26 cellular contexts compared by ENCODE assay signal in the genomic region with DNA sequence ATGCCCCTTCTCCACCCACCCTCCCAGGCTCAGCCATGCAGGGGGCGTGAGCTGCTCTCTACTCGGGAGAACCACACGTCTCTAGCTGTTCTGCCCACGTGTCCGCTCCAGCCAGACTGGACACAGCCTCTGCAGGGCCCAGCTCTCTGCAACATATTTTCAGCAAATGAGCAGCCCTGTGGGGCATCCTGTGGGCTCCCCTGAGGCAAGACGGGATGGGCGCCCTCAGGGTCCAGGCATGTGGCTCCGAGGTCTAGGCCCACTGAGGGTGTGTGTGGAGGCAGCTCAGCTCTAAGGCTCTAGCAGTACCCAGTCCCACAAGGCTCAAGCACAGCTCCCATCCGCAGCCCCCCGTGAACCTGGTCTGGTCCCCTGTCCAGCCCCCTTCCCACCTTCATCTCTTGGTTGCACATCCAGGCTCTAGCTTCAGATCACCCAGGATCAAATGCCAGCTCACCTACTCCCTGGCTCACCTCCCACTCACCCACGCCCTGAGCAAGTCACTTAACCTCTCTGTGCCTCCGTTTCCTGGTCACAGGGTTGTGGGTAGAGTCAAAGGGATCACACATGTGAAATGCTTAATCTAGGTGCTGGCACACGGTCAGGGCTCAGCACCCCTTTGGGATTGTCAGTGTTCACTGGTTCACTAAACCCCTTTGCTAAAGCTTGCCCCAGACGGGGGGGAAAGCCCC. TPM values are rescaled to one million over a fixed set of nuclear protein-coding genes. Genes with fewer than 3 reads are reported as not detected.
DNase-seq lines count a peak whose midpoint lies in the region; ATAC-seq and TF ChIP-seq lines count a peak whose summit lies in the region.
"Had no signal": no experiment of that assay in that cellular context is flagged by ENCODE, and none has a peak within 500 bp of the region (broad histone marks: within the 10 kb centered on the region; RNA-seq: fewer than 3 reads in every experiment).

No MANE protein-coding gene starts in this region.

- H3K4me1 ChIP-seq in CD4-positive, alpha-beta memory T cell (ENCODE audit: insufficient read depth, low read length) = peaks cover 44% of the 10 kb centered on the region
- peaks cover 0 to 11% of the 10 kb centered on the region in 2 donors for H3K4me1 ChIP-seq in neuronal stem cell (ENCODE audit: control insufficient read depth in 2 of 2, insufficient read depth in 1 of 2, low read depth in 1 of 2, low read length in 2 of 2)
- H3K4me1 ChIP-seq: gastrocnemius medialis, psoas muscle had no signal

- no peaks in the 10 kb centered on the region for H3K9me3 ChIP-seq in CD4-positive, alpha-beta memory T cell (ENCODE audit: control insufficient read depth in 1 of 2, low read length in 2 of 2)
- H3K9me3 ChIP-seq in neuronal stem cell (replicated peaks in 1 of 2; ENCODE audit: control insufficient read depth in 2 of 2, insufficient read depth in 1 of 2, low read depth in 1 of 2, low read length in 2 of 2) = no peaks in the 10 kb centered on the region
- H3K9me3 ChIP-seq: gastrocnemius medialis, MG63, psoas muscle, suprapubic skin had no signal

- ATAC-seq in activated naive CD4-positive, alpha-beta T cell treated with anti-CD3 and anti-CD28 coated beads, Interleukin-2, amount 50 U/mL, for 72 hours = peak; percentile 68 to 75
- ATAC-seq: gastrocnemius medialis, left lobe of liver, PC-3, Right ventricle myocardium inferior had no signal

- no peaks in the 10 kb centered on the region for H3K9me3 Mint-ChIP-seq in activated naive CD4-positive, alpha-beta T cell treated with anti-CD3 and anti-CD28 coated beads, Interleukin-2, amount 50 U/mL, for 72 hours
- H3K9me3 Mint-ChIP-seq in activated naive CD4-positive, alpha-beta T cell treated with anti-CD3 and anti-CD28 coated beads, Interleukin-2, amount 10 ng/mL, durations not matched to agents 7 days and 5 days = peaks cover 6% of the 10 kb centered on the region
- H3K9me3 Mint-ChIP-seq in CD4-positive, alpha-beta memory T cell = peaks cover 0 to 2% (median 0%) of the 10 kb centered on the region in 8 donors
- H3K9me3 Mint-ChIP-seq in chondrocyte (ENCODE audit: low read depth) = peaks cover 3% of the 10 kb centered on the region
- H3K9me3 Mint-ChIP-seq: activated T-helper 1 cell treated with anti-CD3 and anti-CD28 coated beads, Interleukin-12 subunit alpha, Interleukin-12 subunit beta, Interleukin-2, Interleukin-4 antibody, amounts not matched to agents 30 ng/mL and 10 ng/mL and 1 ng/mL, durations not matched to agents 14 hours and 24 hours and 36 hours had no signal

- H3K27ac Mint-ChIP-seq in activated naive CD4-positive, alpha-beta T cell treated with anti-CD3 and anti-CD28 coated beads, Interleukin-2, amount 50 U/mL, for 72 hours = peak overlapping the region in 1 of 2 donors; percentile 70
- no peak overlapping the region for H3K27ac Mint-ChIP-seq in activated naive CD4-positive, alpha-beta T cell treated with anti-CD3 and anti-CD28 coated beads, Interleukin-2, amount 10 ng/mL, durations not matched to agents 7 days and 5 days
- peak overlapping the region in 6 of 7 donors; percentile 5 to 90 (median 58) for H3K27ac Mint-ChIP-seq in CD4-positive, alpha-beta memory T cell
- H3K27ac Mint-ChIP-seq in chondrocyte (ENCODE audit: unreplicated experiment) = no peak overlapping the region
- H3K27ac Mint-ChIP-seq: activated T-helper 1 cell treated with anti-CD3 and anti-CD28 coated beads, Interleukin-12 subunit alpha, Interleukin-12 subunit beta, Interleukin-2, Interleukin-4 antibody, amounts not matched to agents 30 ng/mL and 10 ng/mL and 1 ng/mL, durations not matched to agents 14 hours and 24 hours and 36 hours had no signal

- peaks cover 22% of the 10 kb centered on the region for H3K27me3 Mint-ChIP-seq in activated naive CD4-positive, alpha-beta T cell treated with anti-CD3 and anti-CD28 coated beads, Interleukin-2, amount 10 ng/mL, durations not matched to agents 7 days and 5 days
- no peaks in the 10 kb centered on the region for H3K27me3 Mint-ChIP-seq in CD4-positive, alpha-beta memory T cell
- peaks cover 11% of the 10 kb centered on the region for H3K27me3 Mint-ChIP-seq in chondrocyte (ENCODE audit: low read depth)

- no peaks in the 10 kb centered on the region for H3K36me3 Mint-ChIP-seq in activated naive CD4-positive, alpha-beta T cell treated with anti-CD3 and anti-CD28 coated beads, Interleukin-2, amount 50 U/mL, for 72 hours
- no peaks in the 10 kb centered on the region for H3K36me3 Mint-ChIP-seq in activated naive CD4-positive, alpha-beta T cell treated with anti-CD3 and anti-CD28 coated beads, Interleukin-2, amount 10 ng/mL, durations not matched to agents 7 days and 5 days
- H3K36me3 Mint-ChIP-seq in CD4-positive, alpha-beta memory T cell = no peaks in the 10 kb centered on the region
- H3K36me3 Mint-ChIP-seq in chondrocyte (ENCODE audit: low read depth) = no peaks in the 10 kb centered on the region
- H3K36me3 Mint-ChIP-seq: CD14-positive monocyte had no signal

- no peak overlapping the region for H2BK12ac ChIP-seq in neuronal stem cell (ENCODE audit: low read length)

- H3K4me3 Mint-ChIP-seq in activated naive CD4-positive, alpha-beta T cell treated with anti-CD3 and anti-CD28 coated beads, Interleukin-2, amount 10 ng/mL, durations not matched to agents 7 days and 5 days = no peak overlapping the region
- H3K4me3 Mint-ChIP-seq in CD4-positive, alpha-beta memory T cell = peak overlapping the region in 6 of 8 donors; percentile 51 to 71 (median 60)
- no peak overlapping the region for H3K4me3 Mint-ChIP-seq in chondrocyte (ENCODE audit: unreplicated experiment)
- H3K4me3 Mint-ChIP-seq: activated T-helper 1 cell treated with anti-CD3 and anti-CD28 coated beads, Interleukin-12 subunit alpha, Interleukin-12 subunit beta, Interleukin-2, Interleukin-4 antibody, amounts not matched to agents 30 ng/mL and 10 ng/mL and 1 ng/mL, durations not matched to agents 14 hours and 24 hours and 36 hours; CD14-positive monocyte had no signal

- CTCF ChIA-PET in activated naive CD4-positive, alpha-beta T cell treated with anti-CD3 and anti-CD28 coated beads, Interleukin-2, amount 10 ng/mL, durations not matched to agents 7 days and 5 days (lab: Charles Lee) = no interaction called here
- CTCF ChIA-PET in CD4-positive, alpha-beta memory T cell (lab: Charles Lee; ENCODE audit: partially characterized antibody) = interaction anchor here (1.4 kb wide), 1 partner anchor 10 kb away, joined by 3 read pairs; no protein-coding TSS in a partner anchor

- no peak overlapping the region for H2BK15ac ChIP-seq in neuronal stem cell (ENCODE audit: low read length)

- peak overlapping the region; percentile 61 for H3K23ac ChIP-seq in neuronal stem cell (ENCODE audit: low read depth, low read length, poor library complexity)

- TF ChIP-seq CTCF in chondrocyte (IDR thresholded peaks at IDR 0.05) = no peak

- H3K79me1 ChIP-seq in neuronal stem cell (ENCODE audit: low read depth, low read length) = peaks cover 4% of the 10 kb centered on the region

- H3K27me3 ChIP-seq in CD4-positive, alpha-beta memory T cell (ENCODE audit: insufficient read depth, low read length) = no peaks in the 10 kb centered on the region
- H3K27me3 ChIP-seq in neuronal stem cell (ENCODE audit: control insufficient read depth in 3 of 3, insufficient read depth in 3 of 3, low read depth in 1 of 3, low read length in 3 of 3) = no peaks in the 10 kb centered on the region
- H3K27me3 ChIP-seq: dorsolateral prefrontal cortex, MG63, suprapubic skin had no signal

- no peak overlapping the region for H3K4me2 ChIP-seq in neuronal stem cell (ENCODE audit: insufficient read depth, low read length, poor library complexity, severe bottlenecking)

- peak in 1 of 2 donors; percentile 29 for DNase-seq in activated naive CD4-positive, alpha-beta T cell treated with anti-CD3 and anti-CD28 coated beads, Interleukin-2, amount 50 U/mL, for 72 hours (ENCODE audit: low spot score in 2 of 2)
- no peak for DNase-seq in activated naive CD4-positive, alpha-beta T cell treated with anti-CD3 and anti-CD28 coated beads, Interleukin-2, amount 10 ng/mL, durations not matched to agents 7 days and 5 days
- DNase-seq in CD4-positive, alpha-beta memory T cell = no peak
- DNase-seq in activated T-cell treated with anti-CD3 and anti-CD28 coated beads, Interleukin-2, amount 50 U/mL, for 48 hours = peak; percentile 51 to 53
- DNase-seq in neuronal stem cell (ENCODE audit: low spot score) (no peak), chondrocyte (ENCODE audit: low spot score) (no peak), hippocampal formation (lab: John Stamatoyannopoulos, UW) (no peak)
- DNase-seq: activated CD4-positive, CD25-positive, alpha-beta regulatory T cell; cerebellar nuclear complex; dorsolateral prefrontal cortex; gastrocnemius medialis; HCEC 1CT; KBM-7; mesenchymal stem cell; MG63; NCI-H2029 treated with DMSO at 0.1 percent for 48 hours; NCI-H526; NK-92 treated with Interleukin-12 subunit alpha and Interleukin-12 subunit beta, amount 100 ng/mL, for 24 hours; nucleus accumbens; PC-3; psoas muscle had no signal

- no peak overlapping the region for H4K8ac ChIP-seq in neuronal stem cell (ENCODE audit: low read depth, low read length)

- POLR2A ChIA-PET in CD4-positive, alpha-beta memory T cell (lab: Charles Lee; ENCODE audit: partially characterized antibody) = interaction anchor here (1.1 kb wide), 1 partner anchor 116 kb away, joined by 4 read pairs; no protein-coding TSS in a partner anchor

- peak overlapping the region; percentile 16 for H3K18ac ChIP-seq in neuronal stem cell (ENCODE audit: low read length)

- no peaks in the 10 kb centered on the region for H3K36me3 ChIP-seq in CD4-positive, alpha-beta memory T cell (ENCODE audit: insufficient read depth, low read length)
- H3K36me3 ChIP-seq in neuronal stem cell (replicated peaks in 1 of 2; ENCODE audit: control insufficient read depth in 2 of 2, insufficient read depth in 2 of 2, low read length in 2 of 2) = no peaks in the 10 kb centered on the region
- H3K36me3 ChIP-seq: gastrocnemius medialis, MG63, suprapubic skin had no signal

- H3K4ac ChIP-seq in neuronal stem cell (ENCODE audit: low read length) = no peak overlapping the region

- H3K9ac ChIP-seq in neuronal stem cell (ENCODE audit: low read depth, low read length, poor library complexity) = peak overlapping the region; percentile 7

- no CpG with 5 or more reads among the region's 14 CpGs for WGBS in neuronal stem cell (ENCODE audit: extremely low coverage in 2 of 2, insufficient read length in 2 of 2, insufficient replicate concordance in 1 of 2), 2 donors

- intact Hi-C loops in CD4-positive, alpha-beta memory T cell (cut with micrococcal nuclease) = no loop called here

- no peak overlapping the region for H4K91ac ChIP-seq in neuronal stem cell (ENCODE audit: low read depth, low read length, poor library complexity)

- no peak overlapping the region for H2BK120ac ChIP-seq in neuronal stem cell (ENCODE audit: low read depth, low read length)

- no peak overlapping the region for H3K27ac ChIP-seq in CD4-positive, alpha-beta memory T cell (ENCODE audit: low read depth, low read length)
- no peak overlapping the region for H3K27ac ChIP-seq in neuronal stem cell (replicated peaks; ENCODE audit: low read length)
- H3K27ac ChIP-seq: dorsolateral prefrontal cortex, gastrocnemius medialis, psoas muscle, suprapubic skin had no signal

- no peak overlapping the region for H3K4me3 ChIP-seq in CD4-positive, alpha-beta memory T cell (ENCODE audit: low read length in 2 of 2)
- H3K4me3 ChIP-seq in neuronal stem cell (ENCODE audit: low read length in 2 of 2) = no peak overlapping the region
- H3K4me3 ChIP-seq: dorsolateral prefrontal cortex, gastrocnemius medialis, MG63, psoas muscle, suprapubic skin had no signal

- no peak overlapping the region for H2AFZ ChIP-seq in neuronal stem cell (ENCODE audit: low read length)

- no peak overlapping the region for H3K14ac ChIP-seq in neuronal stem cell (ENCODE audit: low read length)

- no peak overlapping the region for H2BK5ac ChIP-seq in neuronal stem cell (ENCODE audit: low read length)

- peaks cover 48% of the 10 kb centered on the region for H3K4me1 Mint-ChIP-seq in activated naive CD4-positive, alpha-beta T cell treated with anti-CD3 and anti-CD28 coated beads, Interleukin-2, amount 10 ng/mL, durations not matched to agents 7 days and 5 days
- peaks cover 34 to 71% (median 56%) of the 10 kb centered on the region in 4 donors for H3K4me1 Mint-ChIP-seq in CD4-positive, alpha-beta memory T cell
- no peaks in the 10 kb centered on the region for H3K4me1 Mint-ChIP-seq in chondrocyte (ENCODE audit: low read depth)

- H2AK5ac ChIP-seq in neuronal stem cell (ENCODE audit: low read depth, low read length) = peak overlapping the region; percentile 24

RNA-seq across cellular contexts. Expression of a gene that starts 57.8 kb away (rescaled TPM):
- total RNA-seq in activated naive CD4-positive, alpha-beta T cell treated with anti-CD3 and anti-CD28 coated beads, Interleukin-2, amount 50 U/mL, for 72 hours = 10 to 100 TPM; 68.9 to 75.0 TPM
- total RNA-seq in CD4-positive, alpha-beta memory T cell = 10 to 100 TPM; 88.7 to 93.4 TPM
- polyA plus RNA-seq in CD4-positive, alpha-beta memory T cell = 1 to 10 TPM in 1 of 2 donors, under 1 TPM in 1; 0.72 to 4.8 TPM
- 18.5 TPM for polyA plus RNA-seq in neuronal stem cell (2013, experiment 1 of 2)
- 19.2 TPM for polyA plus RNA-seq in neuronal stem cell (2013, experiment 2 of 2)
- 27.3 to 35.1 TPM (median 31.0 TPM) in 3 replicates for total RNA-seq in chondrocyte

Comparison
In these comparisons a context has a peak if more than half of its experiments do, and no peak if none do; other contexts are left out.
1. DNase-seq: peak in activated T-cell treated with anti-CD3 and anti-CD28 coated beads, Interleukin-2, amount 50 U/mL, for 48 hours (2 of 2); none in activated naive CD4-positive, alpha-beta T cell treated with anti-CD3 and anti-CD28 coated beads, Interleukin-2, amount 10 ng/mL, durations not matched to agents 7 days and 5 days (single experiment), CD4-positive, alpha-beta memory T cell (0 of 5), neuronal stem cell (single experiment), chondrocyte (single experiment) and hippocampal formation (0 of 2).
2. H3K27ac Mint-ChIP-seq: peak in CD4-positive, alpha-beta memory T cell (6 of 7); none in activated naive CD4-positive, alpha-beta T cell treated with anti-CD3 and anti-CD28 coated beads, Interleukin-2, amount 10 ng/mL, durations not matched to agents 7 days and 5 days (single experiment) and chondrocyte (single experiment).
3. H3K4me3 Mint-ChIP-seq: peak in CD4-positive, alpha-beta memory T cell (6 of 8); none in activated naive CD4-positive, alpha-beta T cell treated with anti-CD3 and anti-CD28 coated beads, Interleukin-2, amount 10 ng/mL, durations not matched to agents 7 days and 5 days (single experiment) and chondrocyte (single experiment).